Comparison of ENCODE assay signal across 22 cellular contexts in genomic region chr17:47724705-47725104, GRCh38. TPM values are rescaled to one million over a fixed set of nuclear protein-coding genes. Genes with fewer than 3 reads are reported as not detected.
"Had no signal": no experiment of that assay in that cellular context is flagged by ENCODE, and none has a peak within 500 bp of the region (broad histone marks: within the 10 kb centered on the region; RNA-seq: fewer than 3 reads in every experiment).

No MANE protein-coding gene starts in this region.

- DNase-seq: activated CD4-positive, alpha-beta T cell treated with anti-CD3 and anti-CD28 coated beads, Interleukin-2, amount 50 U/mL, for 4 hours; activated CD4-positive, CD25-positive, alpha-beta regulatory T cell; anterior cingulate cortex; central memory CD4-positive, alpha-beta T cell; colonic mucosa; foreskin keratinocyte; islet precursor cell; lower lobe of right lung; retina; SHP77; spleen; stimulated activated CD4-positive, alpha-beta T cell treated with anti-CD3 and anti-CD28 coated beads, Interleukin-4, amount 100 ng/mL, for 4 hours; stimulated activated naive B cell treated with anti-CD40 and anti-IgM and Interleukin-4, amounts not matched to agents 10 μg/mL and 1 μg/mL and 100 μg/mL, for 72 hours; substantia nigra; T-helper 9 cell had no signal

- H3K27ac Mint-ChIP-seq: activated T-helper 2 cell treated with anti-CD3 and anti-CD28 coated beads, Interferon-gamma antibody, Interleukin-2, Interleukin-4, amounts not matched to agents 10 μg/mL and 5 μg/mL and 100 μg/mL, durations not matched to agents 14 hours and 24 hours and 36 hours; nephron; stimulated activated naive B cell treated with anti-CD40 and anti-IgM and Interleukin-4, amounts not matched to agents 10 μg/mL and 1 μg/mL and 100 μg/mL, for 72 hours had no signal

- H3K36me3 Mint-ChIP-seq: brain; stimulated activated naive B cell treated with anti-CD40 and anti-IgM and Interleukin-4, amounts not matched to agents 10 μg/mL and 1 μg/mL and 100 μg/mL, for 72 hours had no signal

- H3K9me3 Mint-ChIP-seq: activated T-helper 2 cell treated with anti-CD3 and anti-CD28 coated beads, Interferon-gamma antibody, Interleukin-2, Interleukin-4, amounts not matched to agents 10 μg/mL and 5 μg/mL and 100 μg/mL, durations not matched to agents 14 hours and 24 hours and 36 hours; brain; nephron; stimulated activated naive B cell treated with anti-CD40 and anti-IgM and Interleukin-4, amounts not matched to agents 10 μg/mL and 1 μg/mL and 100 μg/mL, for 72 hours had no signal

- H3K9me3 ChIP-seq: colonic mucosa, lower lobe of right lung, spleen, tibial nerve had no signal

- ATAC-seq: foreskin keratinocyte; lower lobe of right lung; stimulated activated naive B cell treated with anti-CD40 and anti-IgM and Interleukin-4, amounts not matched to agents 10 μg/mL and 1 μg/mL and 100 μg/mL, for 72 hours had no signal

- H3K4me3 Mint-ChIP-seq: nephron; stimulated activated naive B cell treated with anti-CD40 and anti-IgM and Interleukin-4, amounts not matched to agents 10 μg/mL and 1 μg/mL and 100 μg/mL, for 72 hours had no signal

RNA-seq across cellular contexts. Expression of gene TBX21, which starts 8.3 kb away (rescaled TPM):
- total RNA-seq: epithelial cell of proximal tubule, fibroblast of lung, foreskin keratinocyte, hepatocyte had no signal
